Comparison of ENCODE assay signal across 22 cellular contexts in genomic region chr22:30832407-30832987, GRCh38.
"Had no signal": no experiment of that assay in that cellular context is flagged by ENCODE, and none has a peak within 500 bp of the region (broad histone marks: within the 10 kb centered on the region; RNA-seq: fewer than 3 reads in every experiment).

No MANE protein-coding gene starts in this region.

- ATAC-seq: body of pancreas; esophagus mucosa; gastroesophageal sphincter; heart left ventricle; stimulated activated naive CD8-positive, alpha-beta T cell treated with anti-CD3 and anti-CD28 coated beads, Interleukin-15, Interleukin-2, amounts not matched to agents 100 U/mL and 50 U/mL, for 24 hours had no signal

- H3K4me3 ChIP-seq: body of pancreas, colonic mucosa, gastroesophageal sphincter, heart left ventricle, left ventricle myocardium inferior, tibial artery had no signal

- H3K36me3 ChIP-seq: colonic mucosa, gastroesophageal sphincter, heart left ventricle, left ventricle myocardium inferior, tibial artery had no signal

- DNase-seq: activated CD4-positive, alpha-beta T cell treated with anti-CD3 and anti-CD28 coated beads, Interleukin-2, amount 50 U/mL, for 1 hour; activated CD4-positive, CD25-positive, alpha-beta regulatory T cell treated with anti-CD3 and anti-CD28 coated beads, Interleukin-2, amount 50 U/mL, for 72 hours; activated CD8-positive, alpha-beta memory T cell treated with anti-CD3 and anti-CD28 coated beads, Interleukin-2, amount 50 U/mL, for 48 hours; activated gamma-delta T cell; activated naive CD8-positive, alpha-beta T cell treated with anti-CD3 and anti-CD28 coated beads for 36 hours; activated T-cell treated with anti-CD3 and anti-CD28 coated beads, Interleukin-2, amount 50 U/mL, for 48 hours; amygdala; body of pancreas; central memory CD4-positive, alpha-beta T cell; colonic mucosa; heart left ventricle; left ventricle myocardium inferior; mammary epithelial cell; occipital lobe; stimulated activated CD4-positive, alpha-beta T cell treated with anti-CD3 and anti-CD28 coated beads, Interleukin-2, amount 100 ng/mL, for 24 hours; stimulated activated naive CD8-positive, alpha-beta T cell treated with anti-CD3 and anti-CD28 coated beads, Interleukin-15, Interleukin-2, amounts not matched to agents 100 U/mL and 50 U/mL, for 24 hours; substantia nigra; T-helper 2 cell had no signal

- FAIRE-seq: endometrium had no signal

- H3K27me3 ChIP-seq: body of pancreas, colonic mucosa, heart left ventricle had no signal
